ENCODE assay signal across 9 cellular contexts in genomic region chr17:45428954-45429337, GRCh38. TPM values are rescaled to one million over a fixed set of nuclear protein-coding genes. Genes with fewer than 3 reads are reported as not detected.
DNase-seq lines count a peak whose midpoint lies in the region; ATAC-seq and TF ChIP-seq lines count a peak whose summit lies in the region.
"Had no signal": no experiment of that assay in that cellular context is flagged by ENCODE, and none has a peak within 500 bp of the region (broad histone marks: within the 10 kb centered on the region; RNA-seq: fewer than 3 reads in every experiment).

No MANE protein-coding gene starts in this region.

- H3K4me1 ChIP-seq in left ventricle myocardium inferior: peaks cover 82% of the 10 kb centered on the region

- no peak for TF ChIP-seq CTCF in left ventricle myocardium inferior (IDR thresholded peaks at IDR 0.05; ENCODE audit: borderline replicate concordance)

- intact Hi-C loops in left ventricle myocardium inferior (cut with micrococcal nuclease): no loop called here
- intact Hi-C loops in left cardiac atrium (cut with DNase I): no loop called here

- no peak for ATAC-seq in left cardiac atrium
- no peak for ATAC-seq in HG03457 (IDR thresholded peaks at IDR 0.05; ENCODE audit: unreplicated experiment)

- no peaks in the 10 kb centered on the region for H3K36me3 ChIP-seq in left ventricle myocardium inferior
- no peaks in the 10 kb centered on the region for H3K36me3 ChIP-seq in SK-N-MC (ENCODE audit: insufficient read depth, low read length)
- H3K36me3 ChIP-seq: HAP-1 had no signal

- peaks cover 44% of the 10 kb centered on the region for H3K27me3 ChIP-seq in left ventricle myocardium inferior (ENCODE audit: low read depth)

- H3K9ac ChIP-seq in SK-N-MC (ENCODE audit: insufficient read length): no peak overlapping the region

- H3K27ac ChIP-seq in left ventricle myocardium inferior (replicated peaks) (no peak overlapping the region), SK-N-MC (no peak overlapping the region)

- no peak for DNase-seq in left ventricle myocardium inferior
- no peak for DNase-seq in left cardiac atrium
- no peak for DNase-seq in SK-N-MC (ENCODE audit: low read depth, low spot score)
- DNase-seq in inferior parietal cortex (ENCODE audit: extremely low spot score): peak; percentile 12
- no peak for DNase-seq in GM19238 (ENCODE audit: insufficient read length, low spot score)
- DNase-seq in RKO (ENCODE audit: low spot score): no peak
- DNase-seq in HuH-7.5 (ENCODE audit: low spot score): no peak

- H3K4me3 ChIP-seq in left ventricle myocardium inferior (peak overlapping the region; percentile 36), SK-N-MC (peak overlapping the region; percentile 69; the same call in 1 of the 2 replicates)
- H3K4me3 ChIP-seq: HAP-1 had no signal

- no peaks in the 10 kb centered on the region for H3K9me3 ChIP-seq in left ventricle myocardium inferior (replicated peaks)
- H3K9me3 ChIP-seq in SK-N-MC (ENCODE audit: low read depth, low read length): no peaks in the 10 kb centered on the region
- H3K9me3 ChIP-seq: HAP-1 had no signal

RNA-seq across cellular contexts. Expression of gene ARHGAP27, which starts 3.7 kb away (rescaled TPM):
- total RNA-seq in left ventricle myocardium inferior (15.1 TPM), left cardiac atrium (10 to 100 TPM; 27.3 to 32.6 TPM)
